ENCODE assay signal across 13 cellular contexts in genomic region chr1:30751830-30752650, GRCh38. TPM values are rescaled to one million over a fixed set of nuclear protein-coding genes. Genes with fewer than 3 reads are reported as not detected.
A peak's percentile ranks its signal among the peaks of the same experiment; 100 is the strongest.
DNase-seq lines count a peak whose midpoint lies in the region; ATAC-seq and TF ChIP-seq lines count a peak whose summit lies in the region.
"Had no signal": no experiment of that assay in that cellular context is flagged by ENCODE, and none has a peak within 500 bp of the region (broad histone marks: within the 10 kb centered on the region; RNA-seq: fewer than 3 reads in every experiment).

No MANE protein-coding gene starts in this region.

- H3K9me3 Mint-ChIP-seq in activated CD8-positive, alpha-beta memory T cell treated with anti-CD3 and anti-CD28 coated beads, Interleukin-2, amount 10 ng/mL, durations not matched to agents 7 days and 5 days (ENCODE audit: low read depth) = no peaks in the 10 kb centered on the region
- H3K9me3 Mint-ChIP-seq in central memory CD8-positive, alpha-beta T cell = no peaks in the 10 kb centered on the region

- peak overlapping the region; percentile 96 for H3K27ac Mint-ChIP-seq in activated CD8-positive, alpha-beta memory T cell treated with anti-CD3 and anti-CD28 coated beads, Interleukin-2, amount 10 ng/mL, durations not matched to agents 7 days and 5 days
- H3K27ac Mint-ChIP-seq in central memory CD8-positive, alpha-beta T cell (ENCODE audit: low read depth) = peak overlapping the region; percentile 94

- no peaks in the 10 kb centered on the region for H3K9me3 ChIP-seq in OCI-LY1 (ENCODE audit: low read length)
- no peaks in the 10 kb centered on the region for H3K9me3 ChIP-seq in stomach
- H3K9me3 ChIP-seq: gastroesophageal sphincter, SK-N-SH, uterus had no signal

- H3K27me3 ChIP-seq in OCI-LY1 (ENCODE audit: insufficient read depth, low read length) (no peaks in the 10 kb centered on the region), stomach (peaks cover 0 to 10% (median 0%) of the 10 kb centered on the region in 3 donors)
- H3K27me3 ChIP-seq: uterus had no signal

- H3K27ac ChIP-seq in OCI-LY1 (ENCODE audit: low read depth, low read length, poor library complexity, severe bottlenecking) = peak overlapping the region; percentile 93
- peak overlapping the region in 3 of 5 donors; percentile 11 to 90 (median 42) for H3K27ac ChIP-seq in stomach
- H3K27ac ChIP-seq: uterus had no signal

- TF ChIP-seq EP300 in stomach (IDR thresholded peaks at IDR 0.05) = no peak

- CTCF ChIA-PET in activated CD8-positive, alpha-beta memory T cell treated with anti-CD3 and anti-CD28 coated beads, Interleukin-2, amount 10 ng/mL, durations not matched to agents 7 days and 5 days (lab: Charles Lee) = interaction anchor here (1.4 to 30.3 kb wide), 4 partner anchors 9 to 32 kb away, joined by 3 to 438 read pairs (median 170); no protein-coding TSS in a partner anchor

- peaks cover 88% of the 10 kb centered on the region for H3K4me1 Mint-ChIP-seq in activated CD8-positive, alpha-beta memory T cell treated with anti-CD3 and anti-CD28 coated beads, Interleukin-2, amount 10 ng/mL, durations not matched to agents 7 days and 5 days
- H3K4me1 Mint-ChIP-seq in central memory CD8-positive, alpha-beta T cell = peaks cover 95% of the 10 kb centered on the region

- intact Hi-C loops in stomach (cut with DNase I; ENCODE audit: low total_unique reads) = no loop called here

- H3K9ac ChIP-seq in OCI-LY1 (ENCODE audit: low read length) = peak overlapping the region; percentile 59
- H3K9ac ChIP-seq: SK-N-SH had no signal

- TF ChIP-seq CTCF in OCI-LY1 (IDR thresholded peaks at IDR 0.05; ENCODE audit: low read length) (no peak), stomach (IDR thresholded peaks at IDR 0.05) (no peak)

- H3K36me3 ChIP-seq in OCI-LY1 (ENCODE audit: insufficient read depth, low read length) = peaks cover 9% of the 10 kb centered on the region; the same call in 1 of the 2 replicates
- no peaks in the 10 kb centered on the region for H3K36me3 ChIP-seq in stomach
- H3K36me3 ChIP-seq: gastroesophageal sphincter, uterus had no signal

- WGBS in stomach, 5 donors = 64 to 96% (median 71%) methylated on average over 4 to 8 of the region's 8 CpGs

- H3F3A ChIP-seq in OCI-LY1 (ENCODE audit: insufficient read depth, low read length) = 0 out of 2 replicates have a peak, but pooled peaks cover 4% of the 10 kb centered on the region

- H3K4me3 Mint-ChIP-seq in activated CD8-positive, alpha-beta memory T cell treated with anti-CD3 and anti-CD28 coated beads, Interleukin-2, amount 10 ng/mL, durations not matched to agents 7 days and 5 days = peak overlapping the region; percentile 31
- peak overlapping the region; percentile 92 for H3K4me3 Mint-ChIP-seq in central memory CD8-positive, alpha-beta T cell

- peak overlapping the region; percentile 19 for H3K4me3 ChIP-seq in OCI-LY1 (ENCODE audit: low read depth, low read length, poor library complexity, severe bottlenecking)
- peak overlapping the region in 1 of 4 donors; percentile 4 for H3K4me3 ChIP-seq in stomach
- H3K4me3 ChIP-seq: gastroesophageal sphincter, uterus had no signal

- no peaks in the 10 kb centered on the region for H3K79me2 ChIP-seq in OCI-LY1 (ENCODE audit: insufficient read depth, low read length)

- TF ChIP-seq POLR2A in stomach (IDR thresholded peaks at IDR 0.05) = no peak

- H3K36me3 Mint-ChIP-seq in activated CD8-positive, alpha-beta memory T cell treated with anti-CD3 and anti-CD28 coated beads, Interleukin-2, amount 10 ng/mL, durations not matched to agents 7 days and 5 days = peaks cover 55% of the 10 kb centered on the region
- H3K36me3 Mint-ChIP-seq in central memory CD8-positive, alpha-beta T cell (ENCODE audit: insufficient read depth) = peaks cover 66% of the 10 kb centered on the region

- H3K9me2 ChIP-seq in OCI-LY1 (ENCODE audit: low read depth, low read length) = no peaks in the 10 kb centered on the region
- H3K9me2 ChIP-seq: SK-N-SH had no signal

- no peaks in the 10 kb centered on the region for H3K27me3 Mint-ChIP-seq in activated CD8-positive, alpha-beta memory T cell treated with anti-CD3 and anti-CD28 coated beads, Interleukin-2, amount 10 ng/mL, durations not matched to agents 7 days and 5 days
- no peaks in the 10 kb centered on the region for H3K27me3 Mint-ChIP-seq in central memory CD8-positive, alpha-beta T cell

- H3K4me1 ChIP-seq in OCI-LY1 (ENCODE audit: insufficient read depth, low read length, severe bottlenecking) = peaks cover 100% of the 10 kb centered on the region
- H3K4me1 ChIP-seq in stomach = peaks cover 8 to 59% (median 25%) of the 10 kb centered on the region in 4 donors
- H3K4me1 ChIP-seq: uterus had no signal

- no peak for ATAC-seq in activated CD8-positive, alpha-beta memory T cell treated with anti-CD3 and anti-CD28 coated beads, Interleukin-2, amount 10 ng/mL, durations not matched to agents 7 days and 5 days
- ATAC-seq in central memory CD8-positive, alpha-beta T cell (replicated peaks; ENCODE audit: extremely low read depth, poor library complexity, severe bottlenecking) = no peak
- ATAC-seq: gastroesophageal sphincter had no signal

- H3K4me2 ChIP-seq in OCI-LY1 (ENCODE audit: low read length) = peak overlapping the region; percentile 56
- H3K4me2 ChIP-seq: SK-N-SH had no signal

- H4K20me1 ChIP-seq in OCI-LY1 (ENCODE audit: insufficient read depth, low read length) = no peaks in the 10 kb centered on the region

- no peak overlapping the region for H2AFZ ChIP-seq in OCI-LY1 (ENCODE audit: low read length)

- DNase-seq in activated CD8-positive, alpha-beta memory T cell treated with anti-CD3 and anti-CD28 coated beads, Interleukin-2, amount 10 ng/mL, durations not matched to agents 7 days and 5 days = no peak
- no peak for DNase-seq in activated CD8-positive, alpha-beta memory T cell treated with anti-CD3 and anti-CD28 coated beads, Interleukin-2, amount 50 U/mL, for 48 hours
- DNase-seq in central memory CD8-positive, alpha-beta T cell (ENCODE audit: low spot score in 2 of 2) = no peak
- DNase-seq in stomach (no peak), HCEC 1CT (no peak), H4 (ENCODE audit: low spot score) (no peak), NCI-H2081 treated with DMSO at 0.1 percent for 48 hours (lab: John Stamatoyannopoulos, UW) (no peak)
- DNase-seq: kidney glomerular epithelial cell, SK-N-SH, uterus had no signal

RNA-seq across cellular contexts. Expression of gene LAPTM5, which starts 5.5 kb away (rescaled TPM):
- 100 to 1,000 TPM; 326 to 386 TPM for total RNA-seq in activated CD8-positive, alpha-beta memory T cell treated with anti-CD3 and anti-CD28 coated beads, Interleukin-2, amount 10 ng/mL, durations not matched to agents 7 days and 5 days
- total RNA-seq in stomach = 10 to 100 TPM in 4 of 5 donors, 1 to 10 TPM in 1; 4.6 to 48.4 (median 29.6) TPM
- polyA plus RNA-seq in stomach = 10 to 100 TPM; 33.1 to 39.9 (median 37.6) TPM
- total RNA-seq in H4 (2014; rRNA removed; shearing (Covaris generic)) = 0.10 TPM in 1 of 2 replicates, not detected in the other

RNA-seq across cellular contexts. Expression of gene MATN1, which starts 28.7 kb away (rescaled TPM):
- under 1 TPM in 1 of 2 experiments, not detected in 1; 0.32 TPM for total RNA-seq in activated CD8-positive, alpha-beta memory T cell treated with anti-CD3 and anti-CD28 coated beads, Interleukin-2, amount 10 ng/mL, durations not matched to agents 7 days and 5 days
- total RNA-seq in stomach = 1 to 10 TPM in 1 of 5 donors, not detected in 4; 1.7 TPM
- not detected for polyA plus RNA-seq in stomach
- total RNA-seq in H4 (2014; rRNA removed; shearing (Covaris generic)) = 0.06 and 0.51 TPM in 2 replicates
- total RNA-seq: gastroesophageal sphincter, HT1080 had no signal

Comparison
In these comparisons a context has a peak if more than half of its experiments do, and no peak if none do; other contexts are left out.
1. RNA of gene LAPTM5, which starts 5.5 kb away (total RNA-seq): 326 to 386 TPM in activated CD8-positive, alpha-beta memory T cell treated with anti-CD3 and anti-CD28 coated beads, Interleukin-2, amount 10 ng/mL, durations not matched to agents 7 days and 5 days; 4.6 to 48.4 TPM in stomach and 0.10 TPM in H4; every median in the first group is over 4 times any median in the second.